In genomic region chr19:607301-608154, GRCh38 we compare ENCODE assay signal across 1 cellular context.
TF ChIP-seq lines count a peak whose summit lies in the region.

No MANE protein-coding gene starts in this region.

TF ChIP-seq in A549, 52 proteins besides CTCF, POLR2A, EP300 and RAD21 (continued from another document):
- TF ChIP-seq REST (IDR thresholded peaks at IDR 0.05) = no peak
- TF ChIP-seq HOXB5 (CRISPR knock-in tag; IDR thresholded peaks at IDR 0.05) = no peak
- no peak for TF ChIP-seq HEYL (CRISPR knock-in tag; IDR thresholded peaks at IDR 0.05)
- peak; percentile 88; the same call in 1 of the 2 replicates for TF ChIP-seq KDM1A (IDR thresholded peaks at IDR 0.05; ENCODE audit: low read depth)
- no peak for TF ChIP-seq TP53 (CRISPR knock-in tag; IDR thresholded peaks at IDR 0.05)
- no peak for TF ChIP-seq HES2 (IDR thresholded peaks at IDR 0.05)
- TF ChIP-seq USF2 (IDR thresholded peaks at IDR 0.05) = no peak
- peak; percentile 52; the same call in 1 of the 2 replicates for TF ChIP-seq CHD4 (IDR thresholded peaks at IDR 0.05; ENCODE audit: borderline replicate concordance)
- TF ChIP-seq ZFP36 (IDR thresholded peaks at IDR 0.05; ENCODE audit: borderline replicate concordance, partially characterized antibody) = peak; percentile 40
- TF ChIP-seq MAFK (IDR thresholded peaks at IDR 0.05; ENCODE audit: partially characterized antibody) = no peak
- no peak for TF ChIP-seq GATA3 (IDR thresholded peaks at IDR 0.05; ENCODE audit: borderline replicate concordance)
